14 cellular contexts compared by ENCODE assay signal in the genomic region with DNA sequence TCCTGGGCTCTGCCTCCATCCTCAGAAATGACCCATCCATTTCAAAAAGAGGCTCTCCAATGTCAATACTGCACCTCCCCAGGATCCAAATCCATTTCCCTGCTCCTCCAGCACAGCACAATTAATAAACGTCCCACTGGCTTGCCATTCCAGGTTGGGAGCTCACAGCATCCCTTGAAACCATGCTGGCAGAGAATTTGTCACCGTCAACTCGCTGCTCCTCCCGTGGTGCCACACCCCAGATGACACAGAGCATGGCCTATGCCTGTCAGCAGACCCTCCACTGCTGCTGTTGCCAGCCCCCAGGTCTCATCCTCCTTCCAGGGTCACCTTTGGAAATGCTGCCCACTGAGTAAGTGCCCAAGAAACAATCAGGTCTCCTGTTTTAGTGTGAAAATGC. TPM values are rescaled to one million over a fixed set of nuclear protein-coding genes. Genes with fewer than 3 reads are reported as not detected.
DNase-seq lines count a peak whose midpoint lies in the region; ATAC-seq and TF ChIP-seq lines count a peak whose summit lies in the region.
"Had no signal": no experiment of that assay in that cellular context is flagged by ENCODE, and none has a peak within 500 bp of the region (broad histone marks: within the 10 kb centered on the region; RNA-seq: fewer than 3 reads in every experiment).

No MANE protein-coding gene starts in this region.

- no peaks in the 10 kb centered on the region for H3K9me3 Mint-ChIP-seq in activated naive CD4-positive, alpha-beta T cell treated with anti-CD3 and anti-CD28 coated beads, Interleukin-2, amount 50 U/mL, for 24 hours
- H3K9me3 Mint-ChIP-seq in endodermal cell (peaks cover under 1% of the 10 kb centered on the region), type B pancreatic cell (no peaks in the 10 kb centered on the region), WTC11 (peaks cover 1% of the 10 kb centered on the region)
- H3K9me3 Mint-ChIP-seq: CD4-positive, alpha-beta T cell had no signal

- no peak overlapping the region for H3K23ac ChIP-seq in neuronal stem cell (ENCODE audit: low read depth, low read length, poor library complexity)

- H2AK5ac ChIP-seq in neuronal stem cell (ENCODE audit: low read depth, low read length), result no peak overlapping the region

- DNase-seq in activated naive CD4-positive, alpha-beta T cell (lab: John Stamatoyannopoulos, UW), result no peak
- DNase-seq in endodermal cell (peak; percentile 30), neuronal stem cell (ENCODE audit: low spot score) (no peak), type B pancreatic cell (ENCODE audit: extremely low spot score, unreplicated experiment) (peak; percentile 47), WTC11 (ENCODE audit: low spot score) (no peak), LoVo (ENCODE audit: low spot score) (no peak), SJCRH30 (no peak)
- DNase-seq: C1 segment of cervical spinal cord; Calu3; CD4-positive, alpha-beta T cell; DMS 273 treated with DMSO at 0.1 percent for 48 hours; HCEC 1CT had no signal

- H4K8ac ChIP-seq in neuronal stem cell (ENCODE audit: low read depth, low read length), result no peak overlapping the region

- no peak overlapping the region for H2BK12ac ChIP-seq in neuronal stem cell (ENCODE audit: low read length)

- H3K4me1 ChIP-seq in endodermal cell (ENCODE audit: control insufficient read depth, insufficient read depth, low read length) (no peaks in the 10 kb centered on the region), neuronal stem cell (ENCODE audit: control insufficient read depth in 2 of 2, insufficient read depth in 1 of 2, low read depth in 1 of 2, low read length in 2 of 2) (peaks cover 0 to 3% of the 10 kb centered on the region in 2 donors), SJCRH30 (no peaks in the 10 kb centered on the region)

- H2BK5ac ChIP-seq in neuronal stem cell (ENCODE audit: low read length), result no peak overlapping the region

- H3K9me3 ChIP-seq in endodermal cell (ENCODE audit: control insufficient read depth, low read length), result no peaks in the 10 kb centered on the region
- H3K9me3 ChIP-seq in neuronal stem cell (replicated peaks in 1 of 2; ENCODE audit: control insufficient read depth in 2 of 2, insufficient read depth in 1 of 2, low read depth in 1 of 2, low read length in 2 of 2), result no peaks in the 10 kb centered on the region
- no peaks in the 10 kb centered on the region for H3K9me3 ChIP-seq in SJCRH30 (replicated peaks)

- no peaks in the 10 kb centered on the region for H3K27me3 ChIP-seq in endodermal cell (ENCODE audit: control insufficient read depth, insufficient read depth, low read length, poor library complexity, severe bottlenecking)
- peaks cover 0 to 16% (median 0%) of the 10 kb centered on the region in 3 experiments for H3K27me3 ChIP-seq in neuronal stem cell (ENCODE audit: control insufficient read depth in 3 of 3, insufficient read depth in 3 of 3, low read depth in 1 of 3, low read length in 3 of 3)
- H3K27me3 ChIP-seq in SJCRH30, result peaks cover 10% of the 10 kb centered on the region; the same call in 1 of the 2 replicates

- POLR2A ChIA-PET in WTC11 (lab: Charles Lee), result no interaction called here

- no peak overlapping the region for H4K91ac ChIP-seq in neuronal stem cell (ENCODE audit: low read depth, low read length, poor library complexity)

- H3K36me3 Mint-ChIP-seq in activated naive CD4-positive, alpha-beta T cell treated with anti-CD3 and anti-CD28 coated beads, Interleukin-2, amount 50 U/mL, for 24 hours, result no peaks in the 10 kb centered on the region
- H3K36me3 Mint-ChIP-seq in endodermal cell (ENCODE audit: low read depth) (no peaks in the 10 kb centered on the region), type B pancreatic cell (no peaks in the 10 kb centered on the region), WTC11 (0 out of 2 replicates have a peak, but pooled peaks cover under 1% of the 10 kb centered on the region)

- no peak overlapping the region for H3K4ac ChIP-seq in neuronal stem cell (ENCODE audit: low read length)

- H3K27ac ChIP-seq in endodermal cell (ENCODE audit: low read depth, low read length) (no peak overlapping the region), neuronal stem cell (replicated peaks; ENCODE audit: low read length) (no peak overlapping the region), SJCRH30 (no peak overlapping the region)

- H3K18ac ChIP-seq in neuronal stem cell (ENCODE audit: low read length), result peak overlapping the region; percentile 1

- H3K27me3 Mint-ChIP-seq in activated naive CD4-positive, alpha-beta T cell treated with anti-CD3 and anti-CD28 coated beads, Interleukin-2, amount 50 U/mL, for 24 hours, result peaks cover 9% of the 10 kb centered on the region
- peaks cover 21% of the 10 kb centered on the region for H3K27me3 Mint-ChIP-seq in endodermal cell (ENCODE audit: insufficient read depth)
- H3K27me3 Mint-ChIP-seq in type B pancreatic cell, result peaks cover 30% of the 10 kb centered on the region
- peaks cover 5% of the 10 kb centered on the region for H3K27me3 Mint-ChIP-seq in WTC11 (ENCODE audit: low read depth)

- no peak for TF ChIP-seq CTCF in endodermal cell (conservative IDR thresholded peaks at IDR 0.05)
- no peak for TF ChIP-seq CTCF in type B pancreatic cell (conservative IDR thresholded peaks at IDR 0.05)
- TF ChIP-seq CTCF in WTC11 (IDR thresholded peaks at IDR 0.05), result no peak

- CTCF ChIA-PET in WTC11 (lab: Charles Lee), result interaction anchor here (0.6 kb wide), 1 partner anchor 54 kb away, joined by 4 read pairs; no protein-coding TSS in a partner anchor

- H3K79me1 ChIP-seq in neuronal stem cell (ENCODE audit: low read depth, low read length), result no peaks in the 10 kb centered on the region

- H3K36me3 ChIP-seq in endodermal cell (ENCODE audit: control insufficient read depth, insufficient read depth, low read length) (no peaks in the 10 kb centered on the region), neuronal stem cell (replicated peaks in 1 of 2; ENCODE audit: control insufficient read depth in 2 of 2, insufficient read depth in 2 of 2, low read length in 2 of 2) (no peaks in the 10 kb centered on the region), SJCRH30 (no peaks in the 10 kb centered on the region)

- no peak overlapping the region for H2BK120ac ChIP-seq in neuronal stem cell (ENCODE audit: low read depth, low read length)

- WGBS in endodermal cell (ENCODE audit: insufficient coverage in 1 of 2, insufficient read length in 1 of 2), 2 experiments, result 80 to 84% methylated on average over 3 to 4 of the region's 4 CpGs
- no CpG with 5 or more reads among the region's 4 CpGs for whole genome bisulfite sequencing in neuronal stem cell (ENCODE audit: extremely low coverage in 2 of 2, insufficient read length in 2 of 2, insufficient replicate concordance in 1 of 2), 2 donors

- no peak overlapping the region for H3K4me2 ChIP-seq in neuronal stem cell (ENCODE audit: insufficient read depth, low read length, poor library complexity, severe bottlenecking)

- no peak overlapping the region for H3K4me3 Mint-ChIP-seq in activated naive CD4-positive, alpha-beta T cell treated with anti-CD3 and anti-CD28 coated beads, Interleukin-2, amount 50 U/mL, for 24 hours
- H3K4me3 Mint-ChIP-seq in endodermal cell (no peak overlapping the region), type B pancreatic cell (no peak overlapping the region), WTC11 (no peak overlapping the region)
- H3K4me3 Mint-ChIP-seq: B cell; CD4-positive, alpha-beta T cell had no signal

- H3K4me3 ChIP-seq in endodermal cell (ENCODE audit: low read length) (no peak overlapping the region), neuronal stem cell (ENCODE audit: low read length in 2 of 2) (no peak overlapping the region), SJCRH30 (no peak overlapping the region)

- ATAC-seq in WTC11, result no peak

- H2AFZ ChIP-seq in neuronal stem cell (ENCODE audit: low read length), result no peak overlapping the region

- H3K14ac ChIP-seq in neuronal stem cell (ENCODE audit: low read length), result no peak overlapping the region

- peak overlapping the region; percentile 55 for H3K27ac Mint-ChIP-seq in activated naive CD4-positive, alpha-beta T cell treated with anti-CD3 and anti-CD28 coated beads, Interleukin-2, amount 50 U/mL, for 24 hours
- H3K27ac Mint-ChIP-seq in endodermal cell, result no peak overlapping the region
- H3K27ac Mint-ChIP-seq in type B pancreatic cell, result no peak overlapping the region
- H3K27ac Mint-ChIP-seq in WTC11, result no peak overlapping the region
- H3K27ac Mint-ChIP-seq: B cell; CD4-positive, alpha-beta T cell had no signal

- peaks cover 7% of the 10 kb centered on the region for H3K4me1 Mint-ChIP-seq in activated naive CD4-positive, alpha-beta T cell treated with anti-CD3 and anti-CD28 coated beads, Interleukin-2, amount 50 U/mL, for 24 hours
- H3K4me1 Mint-ChIP-seq in endodermal cell (peaks cover 5% of the 10 kb centered on the region), type B pancreatic cell (ENCODE audit: unreplicated experiment) (peaks cover 28% of the 10 kb centered on the region), WTC11 (peaks cover 30% of the 10 kb centered on the region)
- H3K4me1 Mint-ChIP-seq: B cell had no signal

- H3K9ac ChIP-seq in endodermal cell (ENCODE audit: extremely low read depth, low read length, poor library complexity, severe bottlenecking) (no peak overlapping the region), neuronal stem cell (ENCODE audit: low read depth, low read length, poor library complexity) (no peak overlapping the region)

- no peak overlapping the region for H2BK15ac ChIP-seq in neuronal stem cell (ENCODE audit: low read length)

TF ChIP-seq in WTC11, 78 proteins besides CTCF, POLR2A, EP300 and RAD21 (continues in another document):
- TF ChIP-seq TP53 (CRISPR knock-in tag; IDR thresholded peaks at IDR 0.05), result no peak
- TF ChIP-seq NR1H2 (CRISPR knock-in tag; IDR thresholded peaks at IDR 0.05), result no peak
- TF ChIP-seq, protein P1, sequence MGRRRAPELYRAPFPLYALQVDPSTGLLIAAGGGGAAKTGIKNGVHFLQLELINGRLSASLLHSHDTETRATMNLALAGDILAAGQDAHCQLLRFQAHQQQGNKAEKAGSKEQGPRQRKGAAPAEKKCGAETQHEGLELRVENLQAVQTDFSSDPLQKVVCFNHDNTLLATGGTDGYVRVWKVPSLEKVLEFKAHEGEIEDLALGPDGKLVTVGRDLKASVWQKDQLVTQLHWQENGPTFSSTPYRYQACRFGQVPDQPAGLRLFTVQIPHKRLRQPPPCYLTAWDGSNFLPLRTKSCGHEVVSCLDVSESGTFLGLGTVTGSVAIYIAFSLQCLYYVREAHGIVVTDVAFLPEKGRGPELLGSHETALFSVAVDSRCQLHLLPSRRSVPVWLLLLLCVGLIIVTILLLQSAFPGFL (CRISPR knock-in tag; IDR thresholded peaks at IDR 0.05; ENCODE audit: borderline replicate concordance), result no peak

RNA-seq across cellular contexts. Expression of gene UQCRFS1, which starts 53.0 kb away (rescaled TPM):
- total RNA-seq in endodermal cell (10 to 100 TPM; 32.4 to 32.7 TPM), type B pancreatic cell (ENCODE audit: low replicate concordance) (43.0 and 47.4 TPM in 2 replicates), WTC11 (2021) (55.1 to 58.2 TPM (median 55.5 TPM) in 3 replicates)
- polyA plus RNA-seq in endodermal cell (2013, experiment 1 of 2), result 45.4 TPM
- polyA plus RNA-seq in endodermal cell (2013, experiment 2 of 2), result 44.3 TPM
- polyA plus RNA-seq in neuronal stem cell (2013, experiment 1 of 2), result 33.9 TPM
- 34.8 TPM for polyA plus RNA-seq in neuronal stem cell (2013, experiment 2 of 2)
- total RNA-seq in SJCRH30 (2014; rRNA removed; shearing (Covaris generic)), result 54.4 and 58.2 TPM in 2 replicates

Comparison
In these comparisons a context has a peak if more than half of its experiments do, and no peak if none do; other contexts are left out.
1. DNase-seq: peak in endodermal cell (single experiment) and type B pancreatic cell (single experiment); none in activated naive CD4-positive, alpha-beta T cell (0 of 4), neuronal stem cell (single experiment), WTC11 (single experiment), LoVo (single experiment) and SJCRH30 (0 of 2).